ENCODE assay signal across 12 cellular contexts in the genomic region with DNA sequence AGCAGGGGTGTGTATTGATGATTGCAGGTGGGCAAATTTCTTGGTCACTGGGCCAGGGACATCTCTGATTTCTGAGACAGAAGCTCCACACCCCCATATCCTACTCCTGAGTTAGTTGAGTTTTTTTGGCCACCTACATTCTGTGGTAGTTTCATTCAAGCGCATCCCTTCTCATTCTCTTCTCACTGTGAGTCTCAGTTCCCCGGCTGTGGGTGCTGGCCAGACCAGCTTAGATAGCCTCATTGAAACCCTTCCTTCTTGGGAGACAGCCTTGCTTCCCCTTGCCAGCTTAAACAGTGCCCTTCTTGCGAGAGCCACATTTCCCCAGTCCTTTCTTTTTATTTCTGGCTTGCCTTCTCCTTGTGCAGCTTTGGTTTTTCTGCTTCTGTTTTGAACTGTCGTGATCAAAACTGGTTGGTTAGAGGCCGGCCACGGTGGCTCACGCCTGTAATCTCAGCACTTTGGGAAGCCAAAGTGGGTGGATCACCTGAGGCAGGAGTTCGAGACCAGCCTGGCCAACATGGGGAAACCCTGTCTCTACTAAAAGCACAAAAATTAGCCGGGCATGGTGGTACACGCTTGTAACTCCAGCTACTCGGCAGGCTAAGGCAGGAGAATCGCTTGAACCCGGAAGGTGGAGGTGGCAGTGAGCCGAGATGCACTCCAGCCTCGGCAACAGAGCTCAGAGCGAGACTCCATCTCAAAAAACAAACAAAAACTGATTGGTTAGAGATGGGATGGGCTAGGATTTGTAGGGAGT. TPM values are rescaled to one million over a fixed set of nuclear protein-coding genes. Genes with fewer than 3 reads are reported as not detected.
A peak's percentile ranks its signal among the peaks of the same experiment; 100 is the strongest.
DNase-seq lines count a peak whose midpoint lies in the region; ATAC-seq and TF ChIP-seq lines count a peak whose summit lies in the region.
"Had no signal": no experiment of that assay in that cellular context is flagged by ENCODE, and none has a peak within 500 bp of the region (broad histone marks: within the 10 kb centered on the region; RNA-seq: fewer than 3 reads in every experiment).

No MANE protein-coding gene starts in this region.

- peak overlapping the region; percentile 95 to 99 (median 97) for H3K4me3 Mint-ChIP-seq in brain
- H3K4me3 Mint-ChIP-seq: activated CD8-positive, alpha-beta memory T cell treated with anti-CD3 and anti-CD28 coated beads, Interleukin-2, amount 10 ng/mL, durations not matched to agents 7 days and 5 days had no signal

- peak; percentile 52 for DNase-seq in MV-4-11 (lab: John Stamatoyannopoulos, UW)
- DNase-seq in right lobe of liver, result no peak
- DNase-seq in germinal center (ENCODE audit: low spot score), result no peak
- DNase-seq in stimulated activated CD4-positive, alpha-beta T cell treated with anti-CD3 and anti-CD28 coated beads, Interleukin-4, amount 100 ng/mL, for 4 hours, result no peak
- DNase-seq in stimulated activated CD4-positive, alpha-beta T cell treated with anti-CD3 and anti-CD28 coated beads, Interleukin-4, amount 100 ng/mL, for 1 hour, result no peak
- no peak for DNase-seq in hepatic stellate cell (ENCODE audit: low spot score)
- DNase-seq: activated CD8-positive, alpha-beta memory T cell treated with anti-CD3 and anti-CD28 coated beads, Interleukin-2, amount 10 ng/mL, durations not matched to agents 7 days and 5 days; activated naive CD4-positive, alpha-beta T cell treated with anti-CD3 and anti-CD28 coated beads, Interleukin-2, amount 50 U/mL, for 16 hours; NCI-H2171 treated with DMSO at 0.1 percent for 48 hours; stimulated activated CD4-positive, alpha-beta T cell treated with anti-CD3 and anti-CD28 coated beads, Interleukin-1b, Interleukin-23, amount 100 ng/mL, for 48 hours had no signal

- H3K27me3 Mint-ChIP-seq in brain, result peaks cover 7% of the 10 kb centered on the region

- no peak for ATAC-seq in right lobe of liver
- ATAC-seq: activated CD8-positive, alpha-beta memory T cell treated with anti-CD3 and anti-CD28 coated beads, Interleukin-2, amount 10 ng/mL, durations not matched to agents 7 days and 5 days had no signal

- H3K4me1 Mint-ChIP-seq in brain, result peaks cover 63% of the 10 kb centered on the region

- no peaks in the 10 kb centered on the region for H3K9me3 ChIP-seq in right lobe of liver

- peaks cover 0 to 46% (median 8%) of the 10 kb centered on the region in 4 donors for H3K4me1 ChIP-seq in right lobe of liver

- WGBS in right lobe of liver (ENCODE audit: insufficient coverage, low coverage, low lambda C conversion rate, missing lambda C conversion rate), result 73% methylated on average over 15 of the region's 16 CpGs

- H3K4me3 ChIP-seq in right lobe of liver (peak overlapping the region in 1 of 3 donors; percentile 99), skin epidermis (peak overlapping the region in 2 of 7 experiments; percentile 86 to 98)

- H3K36me3 ChIP-seq in right lobe of liver, result peaks cover 0 to 7% (median 0%) of the 10 kb centered on the region in 4 donors

- intact Hi-C loops in right lobe of liver (cut with DNase I), result no loop called here

- peak overlapping the region; percentile 76 to 97 (median 90) for H3K27ac Mint-ChIP-seq in brain
- H3K27ac Mint-ChIP-seq: activated CD8-positive, alpha-beta memory T cell treated with anti-CD3 and anti-CD28 coated beads, Interleukin-2, amount 10 ng/mL, durations not matched to agents 7 days and 5 days had no signal

- peaks cover 43% of the 10 kb centered on the region for H3K36me3 Mint-ChIP-seq in brain
- H3K36me3 Mint-ChIP-seq: activated CD8-positive, alpha-beta memory T cell treated with anti-CD3 and anti-CD28 coated beads, Interleukin-2, amount 10 ng/mL, durations not matched to agents 7 days and 5 days had no signal

- TF ChIP-seq CTCF in brain (conservative IDR thresholded peaks at IDR 0.05) (no peak), right lobe of liver (IDR thresholded peaks at IDR 0.05) (no peak)

- H3K9me3 Mint-ChIP-seq in brain, result no peaks in the 10 kb centered on the region

- no peaks in the 10 kb centered on the region for H3K27me3 ChIP-seq in right lobe of liver

- TF ChIP-seq POLR2A in right lobe of liver (IDR thresholded peaks at IDR 0.05), result no peak

- H3K27ac ChIP-seq in right lobe of liver (peak overlapping the region in 2 of 3 donors; percentile 94 to 98), skin epidermis (peak overlapping the region in 11 of 21 experiments; percentile 7 to 89 (median 77))

RNA-seq across cellular contexts. Expression of a gene that starts 2.8 kb away (rescaled TPM):
- polyA plus RNA-seq in brain (ENCODE audit: insufficient read depth, low read depth, low replicate concordance), result 116 TPM
- 100 to 1,000 TPM in 2 of 6 experiments, 10 to 100 TPM in 4; 30.8 to 163 (median 92.0) TPM for total RNA-seq in right lobe of liver

RNA-seq across cellular contexts. Expression of a gene that starts 56.0 kb away (rescaled TPM):
- polyA plus RNA-seq in brain (ENCODE audit: insufficient read depth, low read depth, low replicate concordance), result 8.7 TPM
- total RNA-seq in right lobe of liver, result 1 to 10 TPM; 5.5 to 9.8 (median 7.4) TPM
